8 cellular contexts compared by ENCODE assay signal in genomic region chr22:23974343-23974742, GRCh38. TPM values are rescaled to one million over a fixed set of nuclear protein-coding genes. Genes with fewer than 3 reads are reported as not detected.
A peak's percentile ranks its signal among the peaks of the same experiment; 100 is the strongest.
DNase-seq lines count a peak whose midpoint lies in the region; ATAC-seq, FAIRE-seq and TF ChIP-seq lines count a peak whose summit lies in the region.
"Not testable (repeated sequence)": the region's sequence is repeated elsewhere in the genome, so short reads cannot be mapped to it uniquely, and the experiment has no call there.

TSS of gene DDT (minus strand) at chr22:23974441. CDS start at chr22:23974414, 27 bp downstream.

- not testable (repeated sequence) for H4K8ac ChIP-seq in H1 (ENCODE audit: extremely low read depth, insufficient read depth, low read length)

- H3K27ac ChIP-seq in H1 (ENCODE audit: low read depth, low read length); sigmoid colon: not testable (repeated sequence)

- not testable (repeated sequence) for H3K23ac ChIP-seq in H1 (ENCODE audit: insufficient read length)

- TF ChIP-seq POLR2A in H1 (IDR thresholded peaks at IDR 0.05; ENCODE audit: control extremely low read depth in 1 of 2, low read depth in 2 of 2, low read length in 2 of 2); sigmoid colon (IDR thresholded peaks at IDR 0.05): not testable (repeated sequence)

- POLR2A ChIA-PET in BJ (lab: Charles Lee); H1 (lab: Charles Lee; ENCODE audit: partially characterized antibody): not testable (repeated sequence)

- H3K4me1 Mint-ChIP-seq in activated CD4-positive, alpha-beta T cell treated with anti-CD3 and anti-CD28 coated beads, Interleukin-2, amount 10 ng/mL, durations not matched to agents 24 days and 14 days: peaks cover 19% of the 10 kb centered on the region

- not testable (repeated sequence) for DNase-seq in BJ (ENCODE audit: low read depth); activated CD4-positive, alpha-beta T cell treated with anti-CD3 and anti-CD28 coated beads, Interleukin-2, amount 10 ng/mL, durations not matched to agents 24 days and 14 days; H1 (ENCODE audit: low read depth in 1 of 2, low spot score in 2 of 2); left lobe of liver (ENCODE audit: low spot score); sigmoid colon

- peak; percentile 98 for FAIRE-seq in H1 (lab: Jason Lieb, UNC)

- H3K9me3 Mint-ChIP-seq in activated CD4-positive, alpha-beta T cell treated with anti-CD3 and anti-CD28 coated beads, Interleukin-2, amount 10 ng/mL, durations not matched to agents 24 days and 14 days: not testable (repeated sequence)

- H3K14ac ChIP-seq in H1 (ENCODE audit: insufficient read length): not testable (repeated sequence)

- CTCF ChIA-PET in BJ (lab: Yijun Ruan, JAX); H1 (lab: Charles Lee; ENCODE audit: partially characterized antibody): not testable (repeated sequence)

- H3K4ac ChIP-seq in H1 (replicated peaks; ENCODE audit: insufficient read length, low read depth, low read length): not testable (repeated sequence)

- not testable (repeated sequence) for H3K23me2 ChIP-seq in H1 (ENCODE audit: low read depth, low read length)

- H2BK5ac ChIP-seq in H1 (ENCODE audit: low read depth, low read length): not testable (repeated sequence)

- not testable (repeated sequence) for H3K27ac Mint-ChIP-seq in activated CD4-positive, alpha-beta T cell treated with anti-CD3 and anti-CD28 coated beads, Interleukin-2, amount 10 ng/mL, durations not matched to agents 24 days and 14 days

- not testable (repeated sequence) for H3K4me3 Mint-ChIP-seq in activated CD4-positive, alpha-beta T cell treated with anti-CD3 and anti-CD28 coated beads, Interleukin-2, amount 10 ng/mL, durations not matched to agents 24 days and 14 days

- H3K27me3 ChIP-seq in BJ (ENCODE audit: control insufficient read depth, insufficient read depth, low read length); H1 (replicated peaks in 1 of 4; ENCODE audit: control insufficient read depth in 3 of 4, extremely low read depth in 1 of 4, insufficient read depth in 3 of 4, low read length in 3 of 4); sigmoid colon: not testable (repeated sequence)

- not testable (repeated sequence) for H3K79me1 ChIP-seq in H1 (ENCODE audit: low read depth, low read length)

- H3K36me3 Mint-ChIP-seq in activated CD4-positive, alpha-beta T cell treated with anti-CD3 and anti-CD28 coated beads, Interleukin-2, amount 10 ng/mL, durations not matched to agents 24 days and 14 days (ENCODE audit: low read depth): peaks cover 19% of the 10 kb centered on the region

- not testable (repeated sequence) for H3K9ac ChIP-seq in H1 (replicated peaks in 1 of 4; ENCODE audit: extremely low read depth in 1 of 4, low read depth in 3 of 4, low read length in 3 of 4)

- WGBS in H1 (ENCODE audit: extremely low coverage in 1 of 2, insufficient coverage in 1 of 2, insufficient read length in 1 of 2, insufficient replicate concordance in 2 of 2, low coverage in 1 of 2, low lambda C conversion rate in 2 of 2, missing lambda C conversion rate in 1 of 2), 2 experiments: no CpG with 5 or more reads among the region's 29 CpGs
- no CpG with 5 or more reads among the region's 29 CpGs for WGBS in sigmoid colon, 2 donors

- H2BK120ac ChIP-seq in H1 (replicated peaks; ENCODE audit: low read depth, low read length): not testable (repeated sequence)

- not testable (repeated sequence) for H3K9me3 ChIP-seq in H1 (ENCODE audit: insufficient read depth in 2 of 2, low read depth in 1 of 2, low read length in 1 of 2); sigmoid colon

- H3K4me3 ChIP-seq in BJ (ENCODE audit: low read depth, low read length); H1 (ENCODE audit: extremely low read depth in 1 of 4, insufficient read depth in 2 of 4, low read depth in 3 of 4, low read length in 4 of 4); sigmoid colon: not testable (repeated sequence)

- H3K18ac ChIP-seq in H1 (ENCODE audit: extremely low read depth, low read length): not testable (repeated sequence)

- not testable (repeated sequence) for H3K56ac ChIP-seq in H1 (replicated peaks; ENCODE audit: insufficient read length, low read depth, low read length)

- not testable (repeated sequence) for H2BK12ac ChIP-seq in H1 (ENCODE audit: low read depth, low read length)

- not testable (repeated sequence) for H2BK15ac ChIP-seq in H1 (ENCODE audit: low read length)

- not testable (repeated sequence) for H2AK5ac ChIP-seq in H1 (ENCODE audit: low read depth, low read length)

- not testable (repeated sequence) for H3K27me3 Mint-ChIP-seq in activated CD4-positive, alpha-beta T cell treated with anti-CD3 and anti-CD28 coated beads, Interleukin-2, amount 10 ng/mL, durations not matched to agents 24 days and 14 days

- TF ChIP-seq RAD21 in H1 (IDR thresholded peaks at IDR 0.05 in 1 of 2, conservative IDR thresholded peaks at IDR 0.05 in 1 of 2; ENCODE audit: low read depth in 2 of 2, low read length in 2 of 2): not testable (repeated sequence)

- not testable (repeated sequence) for H3K4me1 ChIP-seq in H1 (replicated peaks in 1 of 4; ENCODE audit: control insufficient read depth in 3 of 4, insufficient read depth in 4 of 4, low read length in 3 of 4); sigmoid colon

- not testable (repeated sequence) for TF ChIP-seq EP300 in H1 (IDR thresholded peaks at IDR 0.05; ENCODE audit: borderline replicate concordance in 1 of 2, low read depth in 2 of 2, low read length in 2 of 2); sigmoid colon (IDR thresholded peaks at IDR 0.05)

- TF ChIP-seq CTCF in BJ (IDR thresholded peaks at IDR 0.05; ENCODE audit: insufficient read depth, low read depth, low read length); H1 (IDR thresholded peaks at IDR 0.05; ENCODE audit: control extremely low read depth in 1 of 3, insufficient read depth in 1 of 3, low read depth in 1 of 3, low read length in 3 of 3); sigmoid colon (IDR thresholded peaks at IDR 0.05): not testable (repeated sequence)

- H3K36me3 ChIP-seq in BJ (ENCODE audit: control insufficient read depth, insufficient read depth, low read length): peaks cover 12% of the 10 kb centered on the region
- H3K36me3 ChIP-seq in H1 (ENCODE audit: control insufficient read depth in 2 of 4, insufficient read depth in 4 of 4, low read length in 3 of 4): peaks cover 5 to 24% (median 16%) of the 10 kb centered on the region in 4 experiments; a peak in 7 of 8 replicates
- H3K36me3 ChIP-seq in sigmoid colon: peaks cover 8 to 26% (median 18%) of the 10 kb centered on the region in 4 donors

- peaks cover 7 to 15% of the 10 kb centered on the region in 2 experiments for H4K20me1 ChIP-seq in H1 (replicated peaks in 1 of 2; ENCODE audit: control insufficient read depth in 1 of 2, insufficient read depth in 2 of 2, low read length in 2 of 2)

- not testable (repeated sequence) for H4K5ac ChIP-seq in H1 (ENCODE audit: insufficient read length, low read depth, low read length)

- ATAC-seq in GM19372 (IDR thresholded peaks at IDR 0.05; ENCODE audit: low read depth, unreplicated experiment) (peak; percentile 96), HG02678 (IDR thresholded peaks at IDR 0.05; ENCODE audit: unreplicated experiment) (peak; percentile 95), HG03520 (IDR thresholded peaks at IDR 0.05; ENCODE audit: unreplicated experiment) (peak; percentile 89), left lobe of liver (peak; percentile 90)

- peaks cover 0 to 11% of the 10 kb centered on the region in 2 experiments; a peak in 1 of 4 replicates for H3K79me2 ChIP-seq in H1 (ENCODE audit: control insufficient read depth in 1 of 2, insufficient read depth in 2 of 2, low read length in 2 of 2)

- H2BK20ac ChIP-seq in H1 (ENCODE audit: low read length): not testable (repeated sequence)

- intact Hi-C loops in activated CD4-positive, alpha-beta T cell treated with anti-CD3 and anti-CD28 coated beads, Interleukin-2, amount 10 ng/mL, durations not matched to agents 24 days and 14 days (cut with micrococcal nuclease); sigmoid colon (cut with DNase I): not testable (repeated sequence)

- H3K4me2 ChIP-seq in H1 (ENCODE audit: insufficient read depth in 1 of 2, low read depth in 2 of 2, low read length in 2 of 2): not testable (repeated sequence)

- H4K91ac ChIP-seq in H1 (replicated peaks; ENCODE audit: insufficient read length, low read length): not testable (repeated sequence)

- not testable (repeated sequence) for H2AFZ ChIP-seq in H1 (ENCODE audit: low read length)

RNA-seq across cellular contexts. Expression of gene DDT, which starts in this region (rescaled TPM):
- 79.5 and 87.3 TPM in 2 replicates for polyA plus RNA-seq in BJ (2011; rRNA removed)
- polyA minus RNA-seq in BJ (2011; rRNA and poly(A)+ RNA removed): 8.9 and 12.3 TPM in 2 replicates
- 106 and 108 TPM in 2 replicates for total RNA-seq in activated CD4-positive, alpha-beta T cell treated with anti-CD3 and anti-CD28 coated beads, Interleukin-2, amount 10 ng/mL, durations not matched to agents 24 days and 14 days
- 106 and 110 TPM in 2 replicates for total RNA-seq in H1 (2021; fragmentation: NEBNext Ultra II Directional; extraction: Animal tissue kit (Norgen Biotek cat#: 25700))
- polyA plus RNA-seq in H1 (2011; rRNA removed): 336 and 341 TPM in 2 replicates
- polyA plus RNA-seq in H1 (2011; cell fraction: cytosol; rRNA removed): 239 TPM
- polyA plus RNA-seq in H1 (2011; cell fraction: nucleus; rRNA removed): 299 TPM
- 77.4 to 157 TPM (median 151 TPM) in 4 replicates for polyA plus RNA-seq in H1 (2012, experiment 1 of 2)
- polyA plus RNA-seq in H1 (2012, experiment 2 of 2): 258 TPM
- 367 TPM for polyA plus RNA-seq in H1 (2013, experiment 1 of 2)
- polyA plus RNA-seq in H1 (2013, experiment 2 of 2): 318 TPM
- polyA minus RNA-seq in H1 (2011; rRNA and poly(A)+ RNA removed): 16.2 and 20.8 TPM in 2 replicates
- polyA minus RNA-seq in H1 (2011; cell fraction: cytosol; rRNA and poly(A)+ RNA removed): 38.9 TPM
- polyA minus RNA-seq in H1 (2011; cell fraction: nucleus; rRNA and poly(A)+ RNA removed): 38.0 TPM
- total RNA-seq in left lobe of liver: 366 TPM
- total RNA-seq in sigmoid colon: 100 to 1,000 TPM in 2 of 4 donors, 10 to 100 TPM in 2; 80.9 to 144 (median 111) TPM
- 100 to 1,000 TPM; 261 to 640 (median 486) TPM for polyA plus RNA-seq in sigmoid colon
